In genomic region chr9:123360161-123361085, GRCh38 we compare ENCODE assay signal across 9 cellular contexts. TPM values are rescaled to one million over a fixed set of nuclear protein-coding genes. Genes with fewer than 3 reads are reported as not detected.
DNase-seq lines count a peak whose midpoint lies in the region; ATAC-seq and TF ChIP-seq lines count a peak whose summit lies in the region.
"Had no signal": no experiment of that assay in that cellular context is flagged by ENCODE, and none has a peak within 500 bp of the region (broad histone marks: within the 10 kb centered on the region; RNA-seq: fewer than 3 reads in every experiment).

No MANE protein-coding gene starts in this region.

- no peak overlapping the region for H3K4me3 ChIP-seq in endodermal cell (ENCODE audit: low read length)

- no peaks in the 10 kb centered on the region for H3K27me3 ChIP-seq in endodermal cell (ENCODE audit: control insufficient read depth, insufficient read depth, low read length, poor library complexity, severe bottlenecking)

- no peaks in the 10 kb centered on the region for H3K36me3 Mint-ChIP-seq in endodermal cell (ENCODE audit: low read depth)

- ATAC-seq in HG02763 (IDR thresholded peaks at IDR 0.05; ENCODE audit: unreplicated experiment) = no peak

- H3K4me1 Mint-ChIP-seq in endodermal cell = peaks cover 41% of the 10 kb centered on the region

- peak overlapping the region; percentile 17 for H3K4me3 Mint-ChIP-seq in endodermal cell

- no peaks in the 10 kb centered on the region for H3K36me3 ChIP-seq in endodermal cell (ENCODE audit: control insufficient read depth, insufficient read depth, low read length)

- WGBS in endodermal cell (ENCODE audit: insufficient coverage in 1 of 2, insufficient read length in 1 of 2), 2 experiments = 33 to 45% methylated on average over 8 to 22 of the region's 22 CpGs

- peak overlapping the region; percentile 89 for H3K27ac Mint-ChIP-seq in endodermal cell

- no peaks in the 10 kb centered on the region for H3K9me3 ChIP-seq in endodermal cell (ENCODE audit: control insufficient read depth, low read length)

- peak overlapping the region; percentile 80 for H3K27ac ChIP-seq in endodermal cell (ENCODE audit: low read depth, low read length)

- H3K4me1 ChIP-seq in endodermal cell (ENCODE audit: control insufficient read depth, insufficient read depth, low read length) = peaks cover 33% of the 10 kb centered on the region

- H3K27me3 Mint-ChIP-seq in endodermal cell (ENCODE audit: insufficient read depth) = peaks cover 19% of the 10 kb centered on the region

- peak overlapping the region; percentile 47 for H3K9ac ChIP-seq in endodermal cell (ENCODE audit: extremely low read depth, low read length, poor library complexity, severe bottlenecking)

- H3K9me3 Mint-ChIP-seq in endodermal cell = no peaks in the 10 kb centered on the region

- DNase-seq in activated effector memory CD4-positive, alpha-beta T cell treated with anti-CD3 and anti-CD28 coated beads, Interleukin-2, amount 50 U/mL, for 16 hours = peak; percentile 64
- DNase-seq in activated effector memory CD4-positive, alpha-beta T cell treated with Interleukin-2 at 50 U/mL for 16 hours = no peak
- DNase-seq in OCI-M2 (lab: John Stamatoyannopoulos, UW; ENCODE audit: unreplicated experiment) (peak; percentile 46), endodermal cell (peak; percentile 99), AG08396 (ENCODE audit: low spot score) (no peak), epidermal melanocyte (ENCODE audit: insufficient read length, low spot score) (no peak)
- DNase-seq in stimulated activated CD4-positive, alpha-beta T cell treated with anti-CD3 and anti-CD28 coated beads, Interleukin-15, amount 100 ng/mL, for 24 hours = peak; percentile 49

- TF ChIP-seq CTCF in endodermal cell (conservative IDR thresholded peaks at IDR 0.05) = no peak

RNA-seq across cellular contexts. Expression of gene CRB2, which starts 4.4 kb away (rescaled TPM):
- total RNA-seq in endodermal cell = 1 to 10 TPM in 1 of 2 donors, under 1 TPM in 1; 0.75 to 2.0 TPM
- polyA plus RNA-seq in endodermal cell (2013, experiment 1 of 2) = 92.5 TPM
- 79.0 TPM for polyA plus RNA-seq in endodermal cell (2013, experiment 2 of 2)
- total RNA-seq: T-helper 1 cell treated with Interleukin-12 subunit alpha and Interleukin-12 subunit beta and Interleukin-4 antibody, amounts not matched to agents 30 ng/mL and 1 ng/mL, for 36 hours had no signal

Comparison
In these comparisons a context has a peak if more than half of its experiments do, and no peak if none do; other contexts are left out.
1. DNase-seq: peak in activated effector memory CD4-positive, alpha-beta T cell treated with anti-CD3 and anti-CD28 coated beads, Interleukin-2, amount 50 U/mL, for 16 hours (single experiment), OCI-M2 (single experiment), endodermal cell (single experiment) and stimulated activated CD4-positive, alpha-beta T cell treated with anti-CD3 and anti-CD28 coated beads, Interleukin-15, amount 100 ng/mL, for 24 hours (single experiment); none in activated effector memory CD4-positive, alpha-beta T cell treated with Interleukin-2 at 50 U/mL for 16 hours (single experiment), AG08396 (single experiment) and epidermal melanocyte (single experiment).